Comparison of ENCODE assay signal across 3 cellular contexts in genomic region chr20:57561356-57562279, GRCh38.
TF ChIP-seq lines count a peak whose summit lies in the region.

No MANE protein-coding gene starts in this region.

TF ChIP-seq in K562, 482 proteins besides CTCF, POLR2A, EP300 and RAD21:
- TF ChIP-seq HSF4 (CRISPR knock-in tag; IDR thresholded peaks at IDR 0.05; ENCODE audit: borderline replicate concordance), result no peak
- TF ChIP-seq HEY1 (CRISPR knock-in tag; IDR thresholded peaks at IDR 0.05; ENCODE audit: borderline replicate concordance), result no peak
- no peak for TF ChIP-seq ZNF408 (CRISPR knock-in tag; IDR thresholded peaks at IDR 0.05; ENCODE audit: low read depth)
- no peak for TF ChIP-seq GMEB1 (CRISPR knock-in tag; IDR thresholded peaks at IDR 0.05)
- no peak for TF ChIP-seq CGGBP1 (CRISPR knock-in tag; IDR thresholded peaks at IDR 0.05)
- TF ChIP-seq FOXP1 (CRISPR knock-in tag; IDR thresholded peaks at IDR 0.05), result no peak
- TF ChIP-seq ZNF347 (CRISPR knock-in tag; IDR thresholded peaks at IDR 0.05; ENCODE audit: low read depth), result no peak
- no peak for TF ChIP-seq CBFB (CRISPR knock-in tag; IDR thresholded peaks at IDR 0.05)

TF ChIP-seq in GM23338, 12 proteins besides CTCF, POLR2A, EP300 and RAD21:
- TF ChIP-seq ETS1 (IDR thresholded peaks at IDR 0.05), result no peak
- TF ChIP-seq ZNF331 (CRISPR knock-in tag; IDR thresholded peaks at IDR 0.05; ENCODE audit: low read depth), result no peak
- no peak for TF ChIP-seq NANOG (IDR thresholded peaks at IDR 0.05; ENCODE audit: borderline replicate concordance)
- no peak for TF ChIP-seq ZNF114 (CRISPR knock-in tag; IDR thresholded peaks at IDR 0.05)
- no peak for TF ChIP-seq ZNF462 (CRISPR knock-in tag; IDR thresholded peaks at IDR 0.05)
- TF ChIP-seq STAT1 (IDR thresholded peaks at IDR 0.05; ENCODE audit: unreplicated experiment), result no peak
- no peak for TF ChIP-seq CREB1 (CRISPR knock-in tag; IDR thresholded peaks at IDR 0.05; ENCODE audit: low read depth)
- no peak for TF ChIP-seq EZH2phosphoT487 (IDR thresholded peaks at IDR 0.05; ENCODE audit: unreplicated experiment)

TF ChIP-seq in GM12891, 5 proteins besides CTCF, POLR2A, EP300 and RAD21:
- TF ChIP-seq SPI1 (IDR thresholded peaks at IDR 0.05; ENCODE audit: low read depth, low read length), result no peak
- TF ChIP-seq PAX5 (IDR thresholded peaks at IDR 0.05; ENCODE audit: insufficient read depth, low read length, severe bottlenecking), result no peak
- no peak for TF ChIP-seq TAF1 (IDR thresholded peaks at IDR 0.05; ENCODE audit: low read depth, low read length)
- TF ChIP-seq POU2F2 (IDR thresholded peaks at IDR 0.05; ENCODE audit: low read depth, low read length), result no peak
- TF ChIP-seq POLR2AphosphoS5 (IDR thresholded peaks at IDR 0.05; ENCODE audit: low read depth, low read length), result no peak
